Comparison of ENCODE assay signal across 20 cellular contexts in the genomic region with DNA sequence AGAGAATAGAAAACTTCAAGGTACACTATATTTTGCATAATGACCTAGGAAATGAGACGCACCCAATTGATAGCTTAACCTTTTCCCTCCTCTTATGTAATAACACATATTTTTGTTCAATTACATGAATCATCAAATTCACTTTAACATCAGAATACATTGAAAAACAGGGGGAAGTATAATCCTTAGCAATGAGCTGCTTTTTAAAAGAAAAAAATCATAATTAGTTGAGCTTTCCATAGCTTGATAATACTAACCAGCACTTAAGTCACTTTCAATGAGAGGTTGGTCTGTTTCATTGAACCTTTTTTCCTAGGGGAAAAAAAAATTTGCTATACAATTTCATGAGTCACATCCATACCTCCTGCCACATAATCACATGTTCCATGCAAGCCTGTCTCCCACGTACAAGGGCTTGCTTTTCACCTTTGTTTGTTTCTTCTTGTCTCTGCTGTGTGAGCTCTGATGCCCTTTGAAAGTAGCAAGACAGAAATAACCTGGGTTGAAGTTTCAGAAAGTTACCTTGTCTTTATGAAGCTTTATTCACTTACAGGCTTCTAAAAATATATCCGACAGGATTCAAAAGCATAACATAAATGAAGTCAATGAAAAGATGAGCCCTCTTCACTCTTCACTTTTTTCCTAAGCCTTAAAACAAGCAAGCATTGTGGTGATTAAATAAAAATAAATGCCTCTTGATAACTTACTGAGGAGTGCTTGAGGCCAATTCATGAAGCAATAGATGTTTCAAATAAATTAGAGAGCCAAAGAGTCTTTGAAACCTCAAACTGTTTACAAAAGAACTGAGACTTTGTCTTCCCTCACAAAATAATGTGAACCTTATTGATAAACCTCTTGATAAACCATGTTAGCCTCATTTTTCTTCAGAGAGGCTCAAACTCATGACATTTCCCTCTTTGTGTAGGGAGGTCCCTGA.
A peak's percentile ranks its signal among the peaks of the same experiment; 100 is the strongest.
DNase-seq lines count a peak whose midpoint lies in the region; ATAC-seq and TF ChIP-seq lines count a peak whose summit lies in the region.
"Had no signal": no experiment of that assay in that cellular context is flagged by ENCODE, and none has a peak within 500 bp of the region (broad histone marks: within the 10 kb centered on the region; RNA-seq: fewer than 3 reads in every experiment).

No MANE protein-coding gene starts in this region.

- no peak overlapping the region for H2BK15ac ChIP-seq in IMR-90 (ENCODE audit: low read depth, low read length)

- no peak overlapping the region for H2BK5ac ChIP-seq in IMR-90 (ENCODE audit: low read depth, low read length, poor library complexity, severe bottlenecking)

- H4K91ac ChIP-seq in IMR-90 (ENCODE audit: insufficient read depth, low read depth, low read length) = no peak overlapping the region

- H3K27ac ChIP-seq in IMR-90 (ENCODE audit: insufficient read depth, low read length) (no peak overlapping the region), mammary epithelial cell (ENCODE audit: insufficient read depth, low read depth, low read length) (peak overlapping the region; percentile 63)
- H3K27ac ChIP-seq: 22Rv1 had no signal

- DNase-seq in DMS 273 (lab: John Stamatoyannopoulos, UW; ENCODE audit: unreplicated experiment) (peak; percentile 42), DMS 273 treated with DMSO at 0.1 percent for 48 hours (lab: John Stamatoyannopoulos, UW) (no peak), IMR-90 (peak; percentile 50), mammary epithelial cell (peak; percentile 73), putamen (ENCODE audit: low spot score) (peak; percentile 60), immature natural killer cell (no peak)
- no peak for DNase-seq in activated naive CD4-positive, alpha-beta T cell treated with anti-CD3 and anti-CD28 coated beads, Interleukin-2, amount 10 ng/mL, durations not matched to agents 7 days and 5 days
- DNase-seq in stimulated activated CD8-positive, alpha-beta memory T cell treated with anti-CD3 and anti-CD28 coated beads, Interleukin-4, amount 100 ng/mL, for 48 hours = no peak
- DNase-seq: activated CD4-positive, alpha-beta T cell treated with anti-CD3 and anti-CD28 coated beads, Interleukin-2, amount 10 ng/mL, durations not matched to agents 7 days and 5 days; activated T-cell treated with anti-CD3 and anti-CD28 coated beads, Interleukin-2, amount 50 U/mL, for 24 hours; amygdala; CD4-positive, alpha-beta T cell; gastrocnemius medialis; mesendoderm; NCI-H1092 treated with DMSO at 0.1 percent for 48 hours; NCI-H748 treated with DMSO at 0.1 percent for 48 hours; SHP77; stimulated activated naive CD8-positive, alpha-beta T cell treated with anti-CD3 and anti-CD28 coated beads, Interleukin-15, amount 100 ng/mL, for 72 hours had no signal

- WGBS in IMR-90 (ENCODE audit: extremely low coverage in 2 of 2, insufficient read length in 1 of 2), 2 experiments = no CpG with 5 or more reads among the region's 3 CpGs
- 13% methylated on average over 3 of the region's 3 CpGs for WGBS in mammary epithelial cell (ENCODE audit: low coverage, missing lambda C conversion rate)

- no peaks in the 10 kb centered on the region for H3K79me1 ChIP-seq in IMR-90 (ENCODE audit: low read depth in 1 of 2, low read length in 2 of 2)

- H2AFZ ChIP-seq in IMR-90 (replicated peaks; ENCODE audit: low read length, poor library complexity) (no peak overlapping the region), mammary epithelial cell (ENCODE audit: low read depth, low read length) (peak overlapping the region; percentile 58)

- BruUV-seq in IMR-90 (replicated peaks; lab: Mats Ljungman, UMichigan) (no TSS peak), mammary epithelial cell (replicated peaks; lab: Mats Ljungman, UMichigan) (no TSS peak)

- no peak overlapping the region for H2AK9ac ChIP-seq in IMR-90 (replicated peaks; ENCODE audit: low read depth, low read length, poor library complexity)

- H3K36me3 ChIP-seq in IMR-90 (ENCODE audit: control insufficient read depth, insufficient read depth, low read length) = no peaks in the 10 kb centered on the region
- H3K36me3 ChIP-seq in mammary epithelial cell (ENCODE audit: insufficient read depth, low read length) = no peaks in the 10 kb centered on the region
- H3K36me3 ChIP-seq: gastrocnemius medialis had no signal

- TF ChIP-seq RAD21 in IMR-90 (IDR thresholded peaks at IDR 0.05; ENCODE audit: low read length) = no peak

- H2BK120ac ChIP-seq in IMR-90 (ENCODE audit: low read depth, low read length) = no peak overlapping the region

- H3K4ac ChIP-seq in IMR-90 (ENCODE audit: low read depth, low read length) = no peak overlapping the region

- H3K9ac ChIP-seq in IMR-90 (ENCODE audit: low read depth, low read length) (no peak overlapping the region), mammary epithelial cell (ENCODE audit: insufficient read depth, low read length) (peak overlapping the region; percentile 9)

- H4K5ac ChIP-seq in IMR-90 (ENCODE audit: low read depth, low read length) = no peak overlapping the region

- TF ChIP-seq CTCF in IMR-90 (conservative IDR thresholded peaks at IDR 0.05; ENCODE audit: low read depth, low read length) (no peak), mammary epithelial cell (conservative IDR thresholded peaks at IDR 0.05 in 1 of 2, IDR thresholded peaks at IDR 0.05 in 1 of 2; ENCODE audit: extremely low read depth in 1 of 2, insufficient read depth in 1 of 2, low read depth in 1 of 2, low read length in 2 of 2) (no peak)

- no peaks in the 10 kb centered on the region for H3K4me1 Mint-ChIP-seq in immature natural killer cell
- no peaks in the 10 kb centered on the region for H3K4me1 Mint-ChIP-seq in activated naive CD4-positive, alpha-beta T cell treated with anti-CD3 and anti-CD28 coated beads, Interleukin-2, amount 10 ng/mL, durations not matched to agents 7 days and 5 days
- H3K4me1 Mint-ChIP-seq: activated CD4-positive, alpha-beta T cell treated with anti-CD3 and anti-CD28 coated beads, Interleukin-2, amount 10 ng/mL, durations not matched to agents 7 days and 5 days; stimulated activated naive CD8-positive, alpha-beta T cell treated with anti-CD3 and anti-CD28 coated beads, Interleukin-15, amount 100 ng/mL, for 72 hours had no signal

- ATAC-seq in IMR-90 (ENCODE audit: low read depth) = peak; percentile 42; the same call in 1 of the 2 replicates
- ATAC-seq: gastrocnemius medialis; stimulated activated naive CD8-positive, alpha-beta T cell treated with anti-CD3 and anti-CD28 coated beads, Interleukin-15, amount 100 ng/mL, for 72 hours had no signal

- peaks cover 1 to 21% (median 10%) of the 10 kb centered on the region in 6 donors for H3K9me3 Mint-ChIP-seq in immature natural killer cell
- peaks cover 1% of the 10 kb centered on the region for H3K9me3 Mint-ChIP-seq in activated naive CD4-positive, alpha-beta T cell treated with anti-CD3 and anti-CD28 coated beads, Interleukin-2, amount 10 ng/mL, durations not matched to agents 7 days and 5 days

- H3K9me3 ChIP-seq in IMR-90 (ENCODE audit: control insufficient read depth, insufficient read depth, low read length) (peaks cover 8% of the 10 kb centered on the region), mammary epithelial cell (replicated peaks; ENCODE audit: insufficient read depth, low read length) (no peaks in the 10 kb centered on the region)
- H3K9me3 ChIP-seq: gastrocnemius medialis had no signal

- no peak overlapping the region for H3K23ac ChIP-seq in IMR-90 (ENCODE audit: low read depth, low read length)

- no peak overlapping the region for H3K4me2 ChIP-seq in IMR-90 (ENCODE audit: low read depth, low read length)
- H3K4me2 ChIP-seq in mammary epithelial cell (ENCODE audit: insufficient read depth, low read depth, low read length) = peak overlapping the region; percentile 33

- peaks cover under 1 to 11% (median 2%) of the 10 kb centered on the region in 3 donors for H3K27me3 Mint-ChIP-seq in immature natural killer cell (ENCODE audit: low read depth in 3 of 3)
- H3K27me3 Mint-ChIP-seq in activated naive CD4-positive, alpha-beta T cell treated with anti-CD3 and anti-CD28 coated beads, Interleukin-2, amount 10 ng/mL, durations not matched to agents 7 days and 5 days = peaks cover 5% of the 10 kb centered on the region

- in situ Hi-C loops in IMR-90 (cut with MboI; ENCODE audit: low sequenced_read_pairs) = no loop called here
- in situ Hi-C loops in mammary epithelial cell (cut with MboI; ENCODE audit: low sequenced_read_pairs in 2 of 2) = no loop called here

- no peaks in the 10 kb centered on the region; the same call in 1 of the 2 replicates for H3K27me3 ChIP-seq in IMR-90 (ENCODE audit: control insufficient read depth, insufficient read depth, low read length)
- H3K27me3 ChIP-seq in mammary epithelial cell (ENCODE audit: insufficient read depth, low read length) = no peaks in the 10 kb centered on the region
- H3K27me3 ChIP-seq: gastrocnemius medialis had no signal

- no peak for TF ChIP-seq POLR2A in IMR-90 (IDR thresholded peaks at IDR 0.05; ENCODE audit: low read depth, low read length)

- H2AK5ac ChIP-seq in IMR-90 (ENCODE audit: low read depth, low read length) = no peak overlapping the region

- POLR2A ChIA-PET in IMR-90 (lab: Charles Lee; ENCODE audit: unreplicated experiment) = interaction anchor here (0.6 kb wide), 1 partner anchor 35 kb away, joined by 3 read pairs; no protein-coding TSS in a partner anchor

- H3K9me1 ChIP-seq in IMR-90 (ENCODE audit: insufficient read depth, low read length) = peaks cover 1% of the 10 kb centered on the region

- no peaks in the 10 kb centered on the region for H3K4me1 ChIP-seq in IMR-90 (ENCODE audit: control insufficient read depth, insufficient read depth, low read length)
- H3K4me1 ChIP-seq in mammary epithelial cell (ENCODE audit: insufficient read depth, low read length) = peaks cover 24% of the 10 kb centered on the region

- CTCF ChIA-PET in IMR-90 (lab: Yijun Ruan, JAX) (interaction anchor here (0.6 to 1.0 kb wide), 2 partner anchors 9 to 334 kb away, joined by 3 read pairs; no protein-coding TSS in a partner anchor), mammary epithelial cell (lab: Charles Lee; ENCODE audit: low non-redundant PET) (no interaction called here)
- CTCF ChIA-PET in activated naive CD4-positive, alpha-beta T cell treated with anti-CD3 and anti-CD28 coated beads, Interleukin-2, amount 10 ng/mL, durations not matched to agents 7 days and 5 days (lab: Charles Lee) = no interaction called here

- H3K4me3 Mint-ChIP-seq in immature natural killer cell = no peak overlapping the region
- no peak overlapping the region for H3K4me3 Mint-ChIP-seq in activated naive CD4-positive, alpha-beta T cell treated with anti-CD3 and anti-CD28 coated beads, Interleukin-2, amount 10 ng/mL, durations not matched to agents 7 days and 5 days
- H3K4me3 Mint-ChIP-seq: activated CD4-positive, alpha-beta T cell treated with anti-CD3 and anti-CD28 coated beads, Interleukin-2, amount 10 ng/mL, durations not matched to agents 7 days and 5 days; activated T-cell treated with anti-CD3 and anti-CD28 coated beads, Interleukin-2, amount 50 U/mL, for 24 hours; CD4-positive, alpha-beta T cell; dendritic cell treated with granulocyte-macrophage colony-stimulating factor and Interleukin-4, amounts not matched to agents 40 ng/mL and 50 ng/mL, for 4 days; stimulated activated naive CD8-positive, alpha-beta T cell treated with anti-CD3 and anti-CD28 coated beads, Interleukin-15, amount 100 ng/mL, for 72 hours had no signal

- dilution Hi-C loops in IMR-90 (cut with HindIII; ENCODE audit: low sequenced_read_pairs, unreplicated experiment) = no loop called here
- dilution Hi-C loops in mammary epithelial cell (cut with HindIII; ENCODE audit: low sequenced_read_pairs) = no loop called here

- H2BK20ac ChIP-seq in IMR-90 (ENCODE audit: low read depth, low read length) = no peak overlapping the region

- H3K18ac ChIP-seq in IMR-90 (ENCODE audit: low read depth, low read length) = no peak overlapping the region; the same call in 1 of the 2 replicates

- intact Hi-C loops in IMR-90 (cut with micrococcal nuclease) (no loop called here), mammary epithelial cell (cut with micrococcal nuclease) (no loop called here)

- H3K56ac ChIP-seq in IMR-90 (ENCODE audit: extremely low read depth, insufficient read depth, low read length) = no peak overlapping the region

- no peak overlapping the region for H3K4me3 ChIP-seq in IMR-90 (ENCODE audit: insufficient read depth, low read depth, low read length)
- no peak overlapping the region for H3K4me3 ChIP-seq in mammary epithelial cell (replicated peaks in 1 of 3; ENCODE audit: insufficient read depth in 1 of 3, low read depth in 2 of 3, low read length in 3 of 3)
- H3K4me3 ChIP-seq: gastrocnemius medialis had no signal

- H4K20me1 ChIP-seq in IMR-90 (ENCODE audit: insufficient read depth, low read length) (no peaks in the 10 kb centered on the region), mammary epithelial cell (ENCODE audit: insufficient read depth, low read length) (no peaks in the 10 kb centered on the region)

- H4K8ac ChIP-seq in IMR-90 (ENCODE audit: low read depth in 2 of 2, low read length in 2 of 2) = no peak overlapping the region

- H3K79me2 ChIP-seq in mammary epithelial cell (ENCODE audit: insufficient read depth, low read length) = no peaks in the 10 kb centered on the region

- H3K14ac ChIP-seq in IMR-90 (replicated peaks; ENCODE audit: low read depth, low read length) = no peak overlapping the region

- H3K27ac Mint-ChIP-seq in immature natural killer cell = no peak overlapping the region
- no peak overlapping the region for H3K27ac Mint-ChIP-seq in activated naive CD4-positive, alpha-beta T cell treated with anti-CD3 and anti-CD28 coated beads, Interleukin-2, amount 10 ng/mL, durations not matched to agents 7 days and 5 days
- H3K27ac Mint-ChIP-seq: activated CD4-positive, alpha-beta T cell treated with anti-CD3 and anti-CD28 coated beads, Interleukin-2, amount 10 ng/mL, durations not matched to agents 7 days and 5 days; activated T-cell treated with anti-CD3 and anti-CD28 coated beads, Interleukin-2, amount 50 U/mL, for 24 hours; CD4-positive, alpha-beta T cell; dendritic cell treated with granulocyte-macrophage colony-stimulating factor and Interleukin-4, amounts not matched to agents 40 ng/mL and 50 ng/mL, for 4 days had no signal

- peaks cover 0 to 5% (median 0%) of the 10 kb centered on the region in 3 donors for H3K36me3 Mint-ChIP-seq in immature natural killer cell
- no peaks in the 10 kb centered on the region for H3K36me3 Mint-ChIP-seq in activated naive CD4-positive, alpha-beta T cell treated with anti-CD3 and anti-CD28 coated beads, Interleukin-2, amount 10 ng/mL, durations not matched to agents 7 days and 5 days

Comparison
In these comparisons a context has a peak if more than half of its experiments do, and no peak if none do; other contexts are left out.
1. DNase-seq: peak in DMS 273 (single experiment), IMR-90 (single experiment), mammary epithelial cell (single experiment) and putamen (single experiment); none in DMS 273 treated with DMSO at 0.1 percent for 48 hours (single experiment), immature natural killer cell (0 of 3), activated naive CD4-positive, alpha-beta T cell treated with anti-CD3 and anti-CD28 coated beads, Interleukin-2, amount 10 ng/mL, durations not matched to agents 7 days and 5 days (single experiment) and stimulated activated CD8-positive, alpha-beta memory T cell treated with anti-CD3 and anti-CD28 coated beads, Interleukin-4, amount 100 ng/mL, for 48 hours (single experiment).